16 cellular contexts compared by ENCODE assay signal in the genomic region with DNA sequence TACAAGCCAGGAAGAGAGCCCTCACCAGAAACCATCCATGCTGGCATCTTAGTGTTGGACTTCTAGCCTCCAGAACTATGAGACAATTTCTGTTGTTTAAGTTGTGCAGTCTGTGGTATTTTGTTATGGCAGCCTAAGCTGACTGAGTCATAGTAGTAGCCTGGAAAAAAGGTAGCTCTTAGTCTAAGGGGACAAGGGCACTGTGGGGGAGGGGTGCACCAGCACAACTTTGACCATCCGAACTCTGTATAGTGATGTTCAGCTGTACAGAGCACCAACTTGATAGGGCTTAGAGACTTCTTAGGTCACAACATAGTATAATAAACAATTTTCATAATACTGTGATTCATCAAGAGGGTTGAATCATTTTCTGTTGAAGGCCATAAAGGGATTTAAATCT. TPM values are rescaled to one million over a fixed set of nuclear protein-coding genes. Genes with fewer than 3 reads are reported as not detected.
DNase-seq lines count a peak whose midpoint lies in the region; ATAC-seq, FAIRE-seq and TF ChIP-seq lines count a peak whose summit lies in the region.
"Had no signal": no experiment of that assay in that cellular context is flagged by ENCODE, and none has a peak within 500 bp of the region (broad histone marks: within the 10 kb centered on the region; RNA-seq: fewer than 3 reads in every experiment).

No MANE protein-coding gene starts in this region.

- CTCF ChIA-PET in Calu3 (lab: Charles Lee), result no interaction called here

- H3K4me3 Mint-ChIP-seq in Calu3 (ENCODE audit: low read depth, unreplicated experiment), result no peak overlapping the region
- H3K4me3 Mint-ChIP-seq: naive B cell had no signal

- H2AFZ ChIP-seq in GM23248, result no peak overlapping the region
- no peak overlapping the region for H2AFZ ChIP-seq in keratinocyte (ENCODE audit: control insufficient read depth, low read length)

- H3K4me1 Mint-ChIP-seq in Calu3 (ENCODE audit: low read depth, unreplicated experiment), result peaks cover 11% of the 10 kb centered on the region

- H3K9ac ChIP-seq in GM23248 (peak overlapping the region; percentile 8; the same call in 1 of the 2 replicates), keratinocyte (ENCODE audit: control insufficient read depth, extremely low read depth, insufficient read depth, low read length) (no peak overlapping the region)

- TF ChIP-seq CTCF in adrenal gland (IDR thresholded peaks at IDR 0.05) (no peak), keratinocyte (optimal IDR thresholded peaks at IDR 0.05 in 1 of 3, IDR thresholded peaks at IDR 0.05 in 1 of 3, conservative IDR thresholded peaks at IDR 0.05 in 1 of 3; ENCODE audit: extremely low read depth in 1 of 3, insufficient read depth in 2 of 3, low read length in 3 of 3) (no peak), Calu3 (IDR thresholded peaks at IDR 0.05; ENCODE audit: unreplicated experiment) (no peak)

- peaks cover 22% of the 10 kb centered on the region for H3K36me3 Mint-ChIP-seq in Calu3 (ENCODE audit: insufficient read depth, unreplicated experiment)

- ATAC-seq in HG03159 (IDR thresholded peaks at IDR 0.05; ENCODE audit: unreplicated experiment) (no peak), HG03139 (IDR thresholded peaks at IDR 0.05; ENCODE audit: unreplicated experiment) (no peak)

- H3K27ac ChIP-seq in GM23248 (peak overlapping the region; percentile 73), adrenal gland (peak overlapping the region in 4 of 5 donors; percentile 10 to 68 (median 62)), keratinocyte (ENCODE audit: control insufficient read depth, insufficient read depth, low read length) (peak overlapping the region; percentile 22)
- H3K27ac ChIP-seq: VCaP had no signal

- BruUV-seq in Calu3 (replicated peaks; lab: Mats Ljungman, UMichigan), result no TSS peak

- dilution Hi-C loops in keratinocyte (cut with MboI; ENCODE audit: extremely low pct_ligation_motif_present, low sequenced_read_pairs), result no loop called here

- H3K4me3 ChIP-seq in GM23248 (no peak overlapping the region), adrenal gland (no peak overlapping the region), keratinocyte (ENCODE audit: control insufficient read depth in 2 of 3, extremely low read depth in 1 of 3, insufficient read depth in 2 of 3, low read depth in 1 of 3, low read length in 3 of 3) (no peak overlapping the region)

- 40 to 48% methylated on average over 1 of the region's 1 CpG for WGBS in GM23248 (ENCODE audit: low coverage in 1 of 2, low lambda C conversion rate in 2 of 2, missing lambda C conversion rate in 2 of 2), 2 experiments
- WGBS in adrenal gland, 4 donors, result 27 to 67% (median 50%) methylated on average over 1 of the region's 1 CpG

- intact Hi-C loops in adrenal gland (cut with DNase I), result no loop called here
- intact Hi-C loops in Calu3 (cut with micrococcal nuclease; ENCODE audit: unreplicated experiment), result no loop called here

- FAIRE-seq in keratinocyte (lab: Jason Lieb, UNC) (no peak), frontal cortex (lab: Jason Lieb, UNC) (no peak)
- FAIRE-seq: GM12892, small intestine had no signal

- no peaks in the 10 kb centered on the region for H3K9me3 ChIP-seq in GM23248 (ENCODE audit: low read depth)
- no peaks in the 10 kb centered on the region for H3K9me3 ChIP-seq in adrenal gland (replicated peaks in 1 of 3)
- H3K9me3 ChIP-seq in keratinocyte (ENCODE audit: control insufficient read depth, low read depth, low read length), result no peaks in the 10 kb centered on the region

- H3F3A ChIP-seq in GM23248 (ENCODE audit: insufficient read depth), result peaks cover 15% of the 10 kb centered on the region

- H3K36me3 ChIP-seq in GM23248 (ENCODE audit: low read depth) (peaks cover 34% of the 10 kb centered on the region), adrenal gland (replicated peaks in 1 of 2) (peaks cover 0 to 36% of the 10 kb centered on the region in 2 donors), keratinocyte (ENCODE audit: control insufficient read depth in 2 of 2, extremely low read depth in 1 of 2, insufficient read depth in 2 of 2, low read length in 2 of 2) (peaks cover 15 to 19% of the 10 kb centered on the region in 2 experiments)

- in situ Hi-C loops in GM23248 (cut with MboI), result no loop called here

- DNase-seq in AG08395 (ENCODE audit: low spot score) (peak; percentile 39), GM23248 (peak; percentile 68), adrenal gland (peak; percentile 59 to 71 (median 68)), keratinocyte (ENCODE audit: low read depth, low spot score) (no peak), Calu3 (no peak), frontal cortex (ENCODE audit: low spot score in 2 of 2) (no peak)
- DNase-seq: activated naive CD4-positive, alpha-beta T cell treated with Interleukin-2 at 50 U/mL for 16 hours; effector CD4-positive, alpha-beta T cell; naive B cell; NCI-H524 treated with DMSO at 0.1 percent for 48 hours; SIG-M5; small intestine had no signal

- H3K79me2 ChIP-seq in GM23248 (ENCODE audit: insufficient read depth) (peaks cover 70% of the 10 kb centered on the region), keratinocyte (ENCODE audit: control insufficient read depth, insufficient read depth, low read length) (peaks cover 9% of the 10 kb centered on the region)

- peak in 1 of 2 donors; percentile 36 for TF ChIP-seq POLR2A in adrenal gland (IDR thresholded peaks at IDR 0.05)

- H4K20me1 ChIP-seq in GM23248 (ENCODE audit: insufficient read depth) (peaks cover 25% of the 10 kb centered on the region; the same call in 1 of the 2 replicates), keratinocyte (ENCODE audit: control insufficient read depth, extremely low read depth, insufficient read depth, low read length) (no peaks in the 10 kb centered on the region)

- peak overlapping the region; percentile 46 for H3K4me2 ChIP-seq in GM23248 (ENCODE audit: unreplicated experiment)
- H3K4me2 ChIP-seq in keratinocyte (ENCODE audit: control insufficient read depth, extremely low read depth, insufficient read depth, low read depth, low read length), result no peak overlapping the region

- no peaks in the 10 kb centered on the region for H3K9me1 ChIP-seq in keratinocyte (ENCODE audit: control insufficient read depth, extremely low read depth, insufficient read depth, low read length)

- H3K27ac Mint-ChIP-seq in Calu3 (ENCODE audit: unreplicated experiment), result no peak overlapping the region
- H3K27ac Mint-ChIP-seq: naive B cell had no signal

- no peaks in the 10 kb centered on the region for H3K9me2 ChIP-seq in GM23248 (ENCODE audit: insufficient read depth)

- H3K4me1 ChIP-seq in GM23248 (ENCODE audit: insufficient read depth) (peaks cover 18% of the 10 kb centered on the region), adrenal gland (replicated peaks in 1 of 2) (peaks cover 24 to 44% of the 10 kb centered on the region in 2 donors), keratinocyte (ENCODE audit: control insufficient read depth, extremely low read depth, insufficient read depth, low read length) (peaks cover 3% of the 10 kb centered on the region)

- no peaks in the 10 kb centered on the region for H3K27me3 ChIP-seq in GM23248 (replicated peaks; ENCODE audit: insufficient read depth)
- no peaks in the 10 kb centered on the region for H3K27me3 ChIP-seq in adrenal gland
- no peaks in the 10 kb centered on the region for H3K27me3 ChIP-seq in keratinocyte (ENCODE audit: control insufficient read depth, extremely low read depth, insufficient read depth, low read length)

- no peaks in the 10 kb centered on the region for H3K9me3 Mint-ChIP-seq in Calu3 (ENCODE audit: low read depth, unreplicated experiment)
- H3K9me3 Mint-ChIP-seq: naive B cell had no signal

- H3K27me3 Mint-ChIP-seq in Calu3 (ENCODE audit: unreplicated experiment), result no peaks in the 10 kb centered on the region
- H3K27me3 Mint-ChIP-seq: naive B cell had no signal

RNA-seq across cellular contexts. Expression of a gene that starts 14.3 kb away (rescaled TPM):
- total RNA-seq in GM23248 (2014; rRNA removed; shearing (Covaris generic)), result 32.0 and 34.8 TPM in 2 replicates
- polyA plus RNA-seq in GM23248 (2016; fragmentation: Nextera tagmentation; extraction: Ambion mirVana) (18.2 and 18.4 TPM in 2 replicates), adrenal gland (10 to 100 TPM; 17.7 to 57.9 (median 17.8) TPM), keratinocyte (10.2 to 22.2 TPM (median 18.9 TPM) in 3 replicates)
- total RNA-seq in adrenal gland (100 to 1,000 TPM in 1 of 8 donors, 10 to 100 TPM in 7; 67.2 to 106 (median 71.6) TPM), Calu3 (2022) (53.1 and 54.7 TPM in 2 replicates), frontal cortex (47.3 TPM)
- 7.3 TPM for polyA plus RNA-seq in keratinocyte (2011; ENCODE audit: low read depth)
- polyA plus RNA-seq in keratinocyte (2011; cell fraction: cytosol; rRNA removed), result 18.6 and 30.0 TPM in 2 replicates
- polyA plus RNA-seq in keratinocyte (2011; cell fraction: nucleus; rRNA removed), result 13.2 and 15.8 TPM in 2 replicates
- polyA plus RNA-seq in keratinocyte (2012; ENCODE audit: low replicate concordance), result 15.1 and 18.2 TPM in 2 replicates
- 18.2 to 45.3 TPM (median 29.6 TPM) in 3 replicates for polyA minus RNA-seq in keratinocyte
- polyA minus RNA-seq in keratinocyte (2011; cell fraction: cytosol; rRNA and poly(A)+ RNA removed), result 33.2 TPM
- polyA minus RNA-seq in keratinocyte (2011; cell fraction: nucleus; rRNA and poly(A)+ RNA removed), result 10.3 and 21.1 TPM in 2 replicates

RNA-seq across cellular contexts. Expression of a gene that starts 23.3 kb away (rescaled TPM):
- total RNA-seq in GM23248 (2014; rRNA removed; shearing (Covaris generic)), result not detected in 2 replicates
- polyA plus RNA-seq in GM23248 (2016; fragmentation: Nextera tagmentation; extraction: Ambion mirVana), result not detected in 2 replicates
- not detected for total RNA-seq in adrenal gland
- not detected for polyA plus RNA-seq in adrenal gland
- 0.30 to 0.46 TPM (median 0.45 TPM) in 3 replicates for polyA plus RNA-seq in keratinocyte
- polyA plus RNA-seq in keratinocyte (2011; ENCODE audit: low read depth), result 0.16 TPM
- 0.12 and 0.31 TPM in 2 replicates for polyA plus RNA-seq in keratinocyte (2011; cell fraction: cytosol; rRNA removed)
- 0.73 and 0.80 TPM in 2 replicates for polyA plus RNA-seq in keratinocyte (2011; cell fraction: nucleus; rRNA removed)
- 0.36 TPM in 1 of 2 replicates, not detected in the other for polyA plus RNA-seq in keratinocyte (2012; ENCODE audit: low replicate concordance)
- 0.58 to 0.92 TPM in 2 of 3 replicates, not detected in the other for polyA minus RNA-seq in keratinocyte
- not detected for polyA minus RNA-seq in keratinocyte (2011; cell fraction: cytosol; rRNA and poly(A)+ RNA removed)
- not detected in 2 replicates for polyA minus RNA-seq in keratinocyte (2011; cell fraction: nucleus; rRNA and poly(A)+ RNA removed)
- not detected in 2 replicates for total RNA-seq in Calu3 (2022)
- 2.0 TPM for total RNA-seq in frontal cortex

RNA-seq across cellular contexts. Expression of a gene that starts 35.8 kb away (rescaled TPM):
- total RNA-seq in GM23248 (2014; rRNA removed; shearing (Covaris generic)), result 4.9 and 6.6 TPM in 2 replicates
- polyA plus RNA-seq in GM23248 (2016; fragmentation: Nextera tagmentation; extraction: Ambion mirVana), result 1.5 and 1.8 TPM in 2 replicates
- total RNA-seq in adrenal gland, result 10 to 100 TPM in 3 of 8 donors, 1 to 10 TPM in 5; 4.9 to 24.1 (median 8.9) TPM
- polyA plus RNA-seq in adrenal gland, result 1 to 10 TPM; 1.7 to 6.0 (median 3.5) TPM
- 0.54 to 1.6 TPM (median 0.93 TPM) in 3 replicates for polyA plus RNA-seq in keratinocyte
- polyA plus RNA-seq in keratinocyte (2011; ENCODE audit: low read depth), result 0.56 TPM
- 0.53 and 0.94 TPM in 2 replicates for polyA plus RNA-seq in keratinocyte (2011; cell fraction: cytosol; rRNA removed)
- 0.56 and 0.85 TPM in 2 replicates for polyA plus RNA-seq in keratinocyte (2011; cell fraction: nucleus; rRNA removed)
- 1.1 and 1.9 TPM in 2 replicates for polyA plus RNA-seq in keratinocyte (2012; ENCODE audit: low replicate concordance)
- 0.73 to 2.2 TPM (median 1.8 TPM) in 3 replicates for polyA minus RNA-seq in keratinocyte
- not detected for polyA minus RNA-seq in keratinocyte (2011; cell fraction: cytosol; rRNA and poly(A)+ RNA removed)
- 0.21 and 0.54 TPM in 2 replicates for polyA minus RNA-seq in keratinocyte (2011; cell fraction: nucleus; rRNA and poly(A)+ RNA removed)
- 34.4 and 37.1 TPM in 2 replicates for total RNA-seq in Calu3 (2022)
- total RNA-seq in frontal cortex, result 11.0 TPM

Comparison
In these comparisons a context has a peak if more than half of its experiments do, and no peak if none do; other contexts are left out.
1. DNase-seq: peak in AG08395 (single experiment), GM23248 (single experiment) and adrenal gland (7 of 7); none in keratinocyte (single experiment), Calu3 (single experiment) and frontal cortex (0 of 2).
2. H3K27ac ChIP-seq: peak in every context shown above with its lines; median percentile 73 in GM23248; 62 in adrenal gland; 22 in keratinocyte.